In genomic region chr14:71361335-71361734, GRCh38 we compare ENCODE assay signal across 14 cellular contexts. TPM values are rescaled to one million over a fixed set of nuclear protein-coding genes. Genes with fewer than 3 reads are reported as not detected.
DNase-seq lines count a peak whose midpoint lies in the region; ATAC-seq and FAIRE-seq lines count a peak whose summit lies in the region.
"Had no signal": no experiment of that assay in that cellular context is flagged by ENCODE, and none has a peak within 500 bp of the region (broad histone marks: within the 10 kb centered on the region; RNA-seq: fewer than 3 reads in every experiment).

No MANE protein-coding gene starts in this region.

- H3K4me1 Mint-ChIP-seq in memory B cell: peaks cover 54% of the 10 kb centered on the region

- no peak overlapping the region for H3K9ac ChIP-seq in adipocyte (ENCODE audit: low read length)

- no peaks in the 10 kb centered on the region for H3K36me3 ChIP-seq in adipocyte (ENCODE audit: control insufficient read depth, insufficient read depth, low read length, severe bottlenecking)
- no peaks in the 10 kb centered on the region for H3K36me3 ChIP-seq in small intestine (ENCODE audit: control insufficient read depth in 2 of 2, insufficient read depth in 2 of 2, low read length in 2 of 2)
- H3K36me3 ChIP-seq: heart left ventricle had no signal

- H3K4me3 Mint-ChIP-seq in memory B cell: peak overlapping the region; percentile 66

- ATAC-seq in memory B cell (ENCODE audit: low read depth): no peak
- ATAC-seq in esophagus mucosa: no peak
- ATAC-seq: heart left ventricle had no signal

- H3K27me3 Mint-ChIP-seq in memory B cell: no peaks in the 10 kb centered on the region

- H3K27ac Mint-ChIP-seq in memory B cell: peak overlapping the region; percentile 92

- H3K4me1 ChIP-seq in adipocyte (ENCODE audit: control insufficient read depth, insufficient read depth, low read length) (peaks cover 28% of the 10 kb centered on the region), small intestine (ENCODE audit: control insufficient read depth in 2 of 2, insufficient read depth in 1 of 2, low read depth in 1 of 2, low read length in 1 of 2) (no peaks in the 10 kb centered on the region)

- H3K27me3 ChIP-seq in adipocyte (replicated peaks; ENCODE audit: control insufficient read depth, insufficient read depth, low read length) (no peaks in the 10 kb centered on the region), small intestine (ENCODE audit: control insufficient read depth in 2 of 2, insufficient read depth in 2 of 2, low read length in 2 of 2) (no peaks in the 10 kb centered on the region)
- H3K27me3 ChIP-seq: heart left ventricle had no signal

- H3K9me3 Mint-ChIP-seq in memory B cell: peaks cover 7% of the 10 kb centered on the region

- no peaks in the 10 kb centered on the region for H3K9me3 ChIP-seq in adipocyte (ENCODE audit: control insufficient read depth, low read length)
- no peaks in the 10 kb centered on the region for H3K9me3 ChIP-seq in small intestine (ENCODE audit: control insufficient read depth, low read depth)
- H3K9me3 ChIP-seq: heart left ventricle had no signal

- H3K4me3 ChIP-seq in adipocyte (ENCODE audit: low read length): no peak overlapping the region
- no peak overlapping the region for H3K4me3 ChIP-seq in small intestine (ENCODE audit: low read depth in 1 of 2, low read length in 2 of 2)
- H3K4me3 ChIP-seq: heart left ventricle, lung had no signal

- peaks cover 9% of the 10 kb centered on the region for H3K36me3 Mint-ChIP-seq in memory B cell

- FAIRE-seq in HTR-8/SVneo (lab: Jason Lieb, UNC) (peak; percentile 66), small intestine (lab: Jason Lieb, UNC) (no peak)

- no peak overlapping the region for H3K27ac ChIP-seq in small intestine (ENCODE audit: low read depth in 1 of 2, low read length in 1 of 2)
- H3K27ac ChIP-seq: C4-2B had no signal

- DNase-seq in CD1c-positive myeloid dendritic cell (ENCODE audit: extremely low spot score) (peak; percentile 54), HTR-8/SVneo (ENCODE audit: insufficient read length, low spot score) (no peak), adipocyte (ENCODE audit: low read depth) (peak; percentile 41), memory B cell (ENCODE audit: low spot score in 2 of 2) (no peak), DMS114 treated with DMSO at 0.1 percent for 48 hours (lab: John Stamatoyannopoulos, UW; ENCODE audit: unreplicated experiment) (no peak), small intestine (no peak)
- no peak for DNase-seq in effector CD4-positive, alpha-beta T cell
- DNase-seq: heart left ventricle; NCI-H1436 treated with DMSO at 0.1 percent for 48 hours; stimulated activated CD4-positive, alpha-beta T cell treated with anti-CD3 and anti-CD28 coated beads, Interleukin-2, amount 100 ng/mL, for 24 hours; stimulated activated naive CD4-positive, alpha-beta T cell had no signal

- WGBS in small intestine, 3 donors: 69 to 83% (median 74%) methylated on average over 3 of the region's 3 CpGs

RNA-seq across cellular contexts. Expression of gene SIPA1L1, which starts 41.1 kb away (rescaled TPM):
- polyA plus RNA-seq in small intestine: 10 to 100 TPM; 23.3 to 50.1 (median 29.2) TPM
- total RNA-seq in esophagus mucosa: 36.1 TPM

Comparison
In these comparisons a context has a peak if more than half of its experiments do, and no peak if none do; other contexts are left out.
1. DNase-seq: peak in CD1c-positive myeloid dendritic cell (single experiment) and adipocyte (single experiment); none in HTR-8/SVneo (single experiment), memory B cell (0 of 2), DMS114 treated with DMSO at 0.1 percent for 48 hours (single experiment), small intestine (single experiment) and effector CD4-positive, alpha-beta T cell (single experiment).